ENCODE assay signal across 1 cellular context in genomic region chr12:113221181-113221996, GRCh38.
A peak's percentile ranks its signal among the peaks of the same experiment; 100 is the strongest.
TF ChIP-seq lines count a peak whose summit lies in the region.

Gene TPCN1, plus strand, starts transcription at chr12:113221464. Its CDS starts 5,389 bp downstream, at chr12:113226853.

TF ChIP-seq in GM12878, 131 proteins besides CTCF, POLR2A, EP300 and RAD21 (continued from another document and continues in another):
- no peak; the same call in 1 of the 2 replicates for TF ChIP-seq USF2 (IDR thresholded peaks at IDR 0.05; ENCODE audit: borderline replicate concordance, low read depth, low read length)
- TF ChIP-seq PML (IDR thresholded peaks at IDR 0.05; ENCODE audit: low read length), result no peak; the same call in 1 of the 2 replicates
- no peak for TF ChIP-seq MLLT1 (IDR thresholded peaks at IDR 0.05)
- TF ChIP-seq MAX (IDR thresholded peaks at IDR 0.05; ENCODE audit: low read depth, low read length), result peak; percentile 44
- peak; percentile 5 for TF ChIP-seq CEBPZ (IDR thresholded peaks at IDR 0.05; ENCODE audit: low read depth, low read length)
- peak; percentile 10; the same call in 1 of the 2 replicates for TF ChIP-seq CREM (IDR thresholded peaks at IDR 0.05; ENCODE audit: low read depth)
- TF ChIP-seq MTA3 (IDR thresholded peaks at IDR 0.05; ENCODE audit: borderline replicate concordance, low read length), result no peak
- no peak for TF ChIP-seq NFXL1 (IDR thresholded peaks at IDR 0.05; ENCODE audit: borderline replicate concordance)
- TF ChIP-seq BACH1 (IDR thresholded peaks at IDR 0.05; ENCODE audit: borderline replicate concordance), result peak; percentile 90
- TF ChIP-seq SREBF1 (IDR thresholded peaks at IDR 0.05; ENCODE audit: low read length), result no peak
- TF ChIP-seq CBFB (IDR thresholded peaks at IDR 0.05; ENCODE audit: low read depth), result 0 out of 2 replicates have a peak, but pooled peaks have one; percentile 66
- TF ChIP-seq POLR2AphosphoS5 (IDR thresholded peaks at IDR 0.05; ENCODE audit: low read length), result peak; percentile 98
- no peak for TF ChIP-seq ESRRA (IDR thresholded peaks at IDR 0.05; ENCODE audit: low read length)
- TF ChIP-seq HSF1 (IDR thresholded peaks at IDR 0.05; ENCODE audit: low read depth, low read length), result no peak
- TF ChIP-seq CBX3 (IDR thresholded peaks at IDR 0.05; ENCODE audit: borderline replicate concordance, low read depth), result no peak
- 0 out of 2 replicates have a peak, but pooled peaks have one; percentile 14 for TF ChIP-seq NRF1 (conservative IDR thresholded peaks at IDR 0.05; ENCODE audit: low read depth, low read length)
- TF ChIP-seq JUND (IDR thresholded peaks at IDR 0.05; ENCODE audit: low read depth, low read length), result no peak
- TF ChIP-seq DPF2 (IDR thresholded peaks at IDR 0.05), result peak; percentile 82
- no peak for TF ChIP-seq ZNF217 (IDR thresholded peaks at IDR 0.05)
- TF ChIP-seq FOXK2 (IDR thresholded peaks at IDR 0.05), result no peak
- TF ChIP-seq MYB (IDR thresholded peaks at IDR 0.05; ENCODE audit: borderline replicate concordance, low read depth, low read length), result 0 out of 2 replicates have a peak, but pooled peaks have one; percentile 7
- peak; percentile 90 for TF ChIP-seq NKRF (conservative IDR thresholded peaks at IDR 0.05)
- TF ChIP-seq SRF (IDR thresholded peaks at IDR 0.05; ENCODE audit: low read depth in 2 of 2, low read length in 2 of 2), result peak in 1 of 2 experiments; percentile 36; a peak in 1 of 4 replicates
- no peak for TF ChIP-seq EED (IDR thresholded peaks at IDR 0.05; ENCODE audit: low read depth)
- TF ChIP-seq ATF7 (IDR thresholded peaks at IDR 0.05; ENCODE audit: low read depth), result no peak; the same call in 1 of the 2 replicates
- TF ChIP-seq SP1 (IDR thresholded peaks at IDR 0.05; ENCODE audit: low read depth, low read length), result peak; percentile 98
- no peak for TF ChIP-seq BCL11A (IDR thresholded peaks at IDR 0.05; ENCODE audit: low read depth, low read length)
- peak in 1 of 2 experiments; percentile 53; a peak in 2 of 4 replicates for TF ChIP-seq BHLHE40 (IDR thresholded peaks at IDR 0.05; ENCODE audit: borderline replicate concordance in 1 of 2, low read depth in 2 of 2, low read length in 1 of 2)
- TF ChIP-seq ZNF207 (IDR thresholded peaks at IDR 0.05; ENCODE audit: borderline replicate concordance), result peak; percentile 74; the same call in 1 of the 2 replicates
- TF ChIP-seq EZH2 (IDR thresholded peaks at IDR 0.05; ENCODE audit: borderline replicate concordance, control insufficient read depth, low read depth, low read length), result no peak
- no peak for TF ChIP-seq E2F8 (IDR thresholded peaks at IDR 0.05; ENCODE audit: low read depth, partially characterized antibody)
- no peak for TF ChIP-seq RCOR1 (conservative IDR thresholded peaks at IDR 0.05; ENCODE audit: low read depth, low read length)
- TF ChIP-seq HDAC2 (IDR thresholded peaks at IDR 0.05), result no peak
- TF ChIP-seq POU2F2 (IDR thresholded peaks at IDR 0.05; ENCODE audit: borderline replicate concordance, low read depth, low read length), result peak; percentile 83; the same call in 2 of the 3 replicates
- no peak for TF ChIP-seq ASH2L (IDR thresholded peaks at IDR 0.05; ENCODE audit: borderline replicate concordance, low read depth)
- TF ChIP-seq PAX8 (IDR thresholded peaks at IDR 0.05), result no peak
- no peak for TF ChIP-seq REST (IDR thresholded peaks at IDR 0.05; ENCODE audit: low read depth, low read length)
- TF ChIP-seq ZNF622 (IDR thresholded peaks at IDR 0.05), result no peak
- peak; percentile 93 for TF ChIP-seq GATAD2B (conservative IDR thresholded peaks at IDR 0.05; ENCODE audit: low read depth)
- no peak for TF ChIP-seq ZBTB4 (CRISPR knock-in tag; IDR thresholded peaks at IDR 0.05)
